Comparison of ENCODE assay signal across 9 cellular contexts in genomic region chr13:49098771-49099512, GRCh38.
DNase-seq lines count a peak whose midpoint lies in the region; ATAC-seq and TF ChIP-seq lines count a peak whose summit lies in the region.
"Had no signal": no experiment of that assay in that cellular context is flagged by ENCODE, and none has a peak within 500 bp of the region (broad histone marks: within the 10 kb centered on the region; RNA-seq: fewer than 3 reads in every experiment).

No MANE protein-coding gene starts in this region.

- H3K9me3 ChIP-seq in BE2C (no peaks in the 10 kb centered on the region), body of pancreas (no peaks in the 10 kb centered on the region), lower lobe of right lung (no peaks in the 10 kb centered on the region), prostate gland (no peaks in the 10 kb centered on the region)

- H3K36me3 ChIP-seq in BE2C (no peaks in the 10 kb centered on the region), body of pancreas (replicated peaks in 1 of 2; ENCODE audit: insufficient read depth in 1 of 2, low read depth in 2 of 2) (no peaks in the 10 kb centered on the region), lower lobe of right lung (no peaks in the 10 kb centered on the region), prostate gland (no peaks in the 10 kb centered on the region)

- H3K27me3 ChIP-seq in BE2C (no peaks in the 10 kb centered on the region), body of pancreas (no peaks in the 10 kb centered on the region), lower lobe of right lung (ENCODE audit: low read depth) (no peaks in the 10 kb centered on the region), prostate gland (replicated peaks; ENCODE audit: insufficient read depth) (no peaks in the 10 kb centered on the region)

- no peak overlapping the region for H3K4me3 ChIP-seq in BE2C (ENCODE audit: low read depth, low read length)
- no peak overlapping the region for H3K4me3 ChIP-seq in body of pancreas
- H3K4me3 ChIP-seq in lower lobe of right lung: no peak overlapping the region
- H3K4me3 ChIP-seq in prostate gland: no peak overlapping the region
- H3K4me3 ChIP-seq: skin epidermis had no signal

- peak overlapping the region; percentile 22 to 88 (median 76) for H3K27ac ChIP-seq in body of pancreas
- peak overlapping the region; percentile 68 for H3K27ac ChIP-seq in lower lobe of right lung
- H3K27ac ChIP-seq in prostate gland: peak overlapping the region in 1 of 2 donors; percentile 29

- peak; percentile 58 for ATAC-seq in HG02885 (IDR thresholded peaks at IDR 0.05; ENCODE audit: poor library complexity, unreplicated experiment)
- ATAC-seq in body of pancreas: peak; percentile 67
- ATAC-seq in lower lobe of right lung: peak; percentile 46 to 60

- DNase-seq in BE2C (no peak), body of pancreas (no peak), lower lobe of right lung (no peak), NCI-H345 treated with DMSO at 0.1 percent for 48 hours (lab: John Stamatoyannopoulos, UW; ENCODE audit: unreplicated experiment) (no peak), NCI-H1092 treated with DMSO at 0.1 percent for 48 hours (lab: John Stamatoyannopoulos, UW) (no peak), GM19238 (ENCODE audit: insufficient read length, low spot score) (no peak), prostate gland (ENCODE audit: low spot score) (no peak)

- TF ChIP-seq CTCF in BE2C (IDR thresholded peaks at IDR 0.05; ENCODE audit: low read depth, low read length) (peak; percentile 65), body of pancreas (IDR thresholded peaks at IDR 0.05) (peak in 5 of 7 experiments; percentile 8 to 43 (median 37)), lower lobe of right lung (IDR thresholded peaks at IDR 0.05) (peak; percentile 60), prostate gland (IDR thresholded peaks at IDR 0.05) (peak in 1 of 4 experiments; percentile 29)

- intact Hi-C loops in body of pancreas (cut with DNase I) (no loop called here), lower lobe of right lung (cut with DNase I) (no loop called here), prostate gland (cut with DNase I) (loop anchor here (5.0 kb wide), 1 partner anchor 122 kb away; the partner anchor contains the start of gene FNDC3A)

- H3K4me1 ChIP-seq in BE2C (peaks cover 28% of the 10 kb centered on the region), body of pancreas (peaks cover 48% of the 10 kb centered on the region), lower lobe of right lung (peaks cover 25% of the 10 kb centered on the region), prostate gland (replicated peaks) (no peaks in the 10 kb centered on the region)

- TF ChIP-seq POLR2A in body of pancreas (IDR thresholded peaks at IDR 0.05): no peak
- TF ChIP-seq POLR2A in prostate gland (IDR thresholded peaks at IDR 0.05): no peak
